Comparison of ENCODE assay signal across 8 cellular contexts in genomic region chr18:44895176-44895798, GRCh38.
DNase-seq lines count a peak whose midpoint lies in the region; ATAC-seq and TF ChIP-seq lines count a peak whose summit lies in the region.

No MANE protein-coding gene starts in this region.

- peaks cover 15% of the 10 kb centered on the region for H3K79me1 ChIP-seq in mesenchymal stem cell (replicated peaks; ENCODE audit: low read length, poor library complexity, severe bottlenecking)

- no peak overlapping the region for H2AK5ac ChIP-seq in mesenchymal stem cell (ENCODE audit: low read length, severe bottlenecking)

- peak; percentile 26 for DNase-seq in A172 (ENCODE audit: low spot score)
- DNase-seq in ELR (ENCODE audit: low read depth), result peak; percentile 39
- DNase-seq in OCI-LY7 (ENCODE audit: low spot score), result peak; percentile 46
- peak; percentile 55 for DNase-seq in cerebellar cortex (ENCODE audit: low spot score)
- DNase-seq in mesenchymal stem cell, result peak; percentile 65

- intact Hi-C loops in OCI-LY7 (cut with micrococcal nuclease; ENCODE audit: unreplicated experiment), result loop anchor here (10.0 kb wide), 1 partner anchor 220 kb away; no protein-coding TSS in a partner anchor

- H2AFZ ChIP-seq in OCI-LY7 (ENCODE audit: low read length), result no peak overlapping the region
- no peak overlapping the region for H2AFZ ChIP-seq in mesenchymal stem cell (ENCODE audit: low read depth, low read length)

- no peaks in the 10 kb centered on the region for H3K27me3 ChIP-seq in mesenchymal stem cell (ENCODE audit: control insufficient read depth in 1 of 2, insufficient read depth in 1 of 2, low read length in 2 of 2)

- no TSS peak for BruUV-seq in OCI-LY7 (replicated peaks; lab: Mats Ljungman, UMichigan)

- no peaks in the 10 kb centered on the region for H3K36me3 ChIP-seq in OCI-LY7 (ENCODE audit: insufficient read depth, low read length)
- H3K36me3 ChIP-seq in mesenchymal stem cell (ENCODE audit: control insufficient read depth in 1 of 2, insufficient read depth in 2 of 2, low read depth in 1 of 2, low read length in 2 of 2), result no peaks in the 10 kb centered on the region

- 20% methylated on average over 1 of the region's 1 CpG for WGBS in mesenchymal stem cell

- H2BK5ac ChIP-seq in mesenchymal stem cell (ENCODE audit: low read depth, low read length, poor library complexity, severe bottlenecking), result no peak overlapping the region

- CTCF ChIA-PET in OCI-LY7 (lab: Charles Lee; ENCODE audit: unreplicated experiment), result no interaction called here

- no peak overlapping the region for H3K4me3 ChIP-seq in OCI-LY7 (ENCODE audit: low read depth, low read length, poor library complexity, severe bottlenecking)
- no peak overlapping the region for H3K4me3 ChIP-seq in mesenchymal stem cell (ENCODE audit: insufficient read depth in 1 of 2, low read depth in 1 of 2, low read length in 2 of 2)

- peak; percentile 58 for TF ChIP-seq CTCF in OCI-LY7 (conservative IDR thresholded peaks at IDR 0.05; ENCODE audit: low read length)

- no peak overlapping the region for H3K27ac ChIP-seq in OCI-LY7 (ENCODE audit: low read depth, low read length, poor library complexity, severe bottlenecking)
- H3K27ac ChIP-seq in mesenchymal stem cell (ENCODE audit: low read length, poor library complexity, severe bottlenecking), result no peak overlapping the region

- H3K9ac ChIP-seq in mesenchymal stem cell (ENCODE audit: low read length), result no peak overlapping the region

- no peak overlapping the region for H3K23ac ChIP-seq in mesenchymal stem cell (ENCODE audit: low read length in 2 of 2)

- no peaks in the 10 kb centered on the region for H3K79me2 ChIP-seq in OCI-LY7 (ENCODE audit: insufficient read depth, low read depth, low read length)

- no peak overlapping the region for H3K4ac ChIP-seq in mesenchymal stem cell (ENCODE audit: low read depth in 1 of 2, low read length in 2 of 2)

- H3K9me2 ChIP-seq in OCI-LY7 (ENCODE audit: insufficient read depth, low read length), result no peaks in the 10 kb centered on the region

- POLR2A ChIA-PET in OCI-LY7 (lab: Charles Lee), result no interaction called here

- H3K4me2 ChIP-seq in OCI-LY7 (ENCODE audit: low read length), result no peak overlapping the region
- H3K4me2 ChIP-seq in mesenchymal stem cell (ENCODE audit: low read length, poor library complexity, severe bottlenecking), result no peak overlapping the region

- H3K4me1 ChIP-seq in OCI-LY7 (ENCODE audit: insufficient read depth, low read length, poor library complexity, severe bottlenecking) (no peaks in the 10 kb centered on the region), mesenchymal stem cell (ENCODE audit: control insufficient read depth, insufficient read depth, low read depth, low read length) (peaks cover 2% of the 10 kb centered on the region)

- no peaks in the 10 kb centered on the region for H3K9me3 ChIP-seq in OCI-LY7 (ENCODE audit: low read length)
- H3K9me3 ChIP-seq in mesenchymal stem cell (ENCODE audit: control insufficient read depth, low read length), result peaks cover 4% of the 10 kb centered on the region

- H4K8ac ChIP-seq in mesenchymal stem cell (ENCODE audit: low read length), result no peak overlapping the region

- ATAC-seq in HG03135 (IDR thresholded peaks at IDR 0.05; ENCODE audit: unreplicated experiment) (peak; percentile 59), GM18858 (IDR thresholded peaks at IDR 0.05; ENCODE audit: unreplicated experiment) (no peak), HG02973 (IDR thresholded peaks at IDR 0.05; ENCODE audit: unreplicated experiment) (no peak)

- H2BK120ac ChIP-seq in mesenchymal stem cell (ENCODE audit: low read depth, low read length), result no peak overlapping the region

- no peak overlapping the region for H3K18ac ChIP-seq in mesenchymal stem cell (ENCODE audit: low read depth in 1 of 2, low read length in 2 of 2)

- H3K14ac ChIP-seq in mesenchymal stem cell (ENCODE audit: low read length in 2 of 2), result no peak overlapping the region

- no peak overlapping the region for H4K91ac ChIP-seq in mesenchymal stem cell (ENCODE audit: low read length)

- no peaks in the 10 kb centered on the region for H4K20me1 ChIP-seq in OCI-LY7 (ENCODE audit: insufficient read depth, low read length)

- H2BK15ac ChIP-seq in mesenchymal stem cell (ENCODE audit: low read depth, poor library complexity, severe bottlenecking), result no peak overlapping the region

- no peak overlapping the region for H2BK12ac ChIP-seq in mesenchymal stem cell (ENCODE audit: low read length in 2 of 2)
